22 cellular contexts compared by ENCODE assay signal in the genomic region with DNA sequence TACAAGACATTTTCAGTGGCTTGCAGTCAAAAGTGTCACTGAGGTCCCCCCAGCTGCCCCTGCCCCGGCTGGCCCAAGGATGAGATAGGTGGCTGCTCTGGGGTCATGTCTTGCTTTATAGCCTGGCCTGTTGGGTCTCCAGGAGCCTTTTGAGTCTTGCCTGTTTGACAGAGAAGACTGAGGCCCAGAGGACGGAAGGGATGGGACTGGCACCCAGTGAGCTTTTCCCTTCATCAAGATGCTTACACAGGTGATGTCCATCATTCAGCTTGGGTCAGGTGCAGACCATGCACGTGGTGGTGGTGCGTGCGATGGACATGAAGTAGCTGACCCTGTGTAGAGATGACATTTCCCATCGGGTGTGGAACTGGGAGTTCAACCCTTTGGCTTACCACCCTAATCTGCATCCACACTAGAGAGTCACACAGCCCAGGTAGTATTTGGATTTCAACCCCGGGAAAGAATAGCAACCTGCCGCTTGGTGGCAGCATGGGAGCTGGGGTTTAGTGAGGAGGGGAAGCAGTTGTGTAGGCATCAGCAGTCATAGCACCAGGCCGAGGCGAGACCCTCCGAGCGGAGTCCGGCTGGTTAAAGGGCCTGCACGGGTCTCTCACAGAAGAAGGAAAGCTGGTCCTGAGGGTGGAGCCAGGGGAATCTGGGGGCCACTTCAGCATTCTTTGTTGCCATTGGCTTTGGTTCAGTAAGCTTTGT. TPM values are rescaled to one million over a fixed set of nuclear protein-coding genes. Genes with fewer than 3 reads are reported as not detected.
DNase-seq lines count a peak whose midpoint lies in the region; ATAC-seq and TF ChIP-seq lines count a peak whose summit lies in the region.
"Had no signal": no experiment of that assay in that cellular context is flagged by ENCODE, and none has a peak within 500 bp of the region (broad histone marks: within the 10 kb centered on the region; RNA-seq: fewer than 3 reads in every experiment).

No MANE protein-coding gene starts in this region.

- H3K4me3 Mint-ChIP-seq in activated CD8-positive, alpha-beta T cell treated with anti-CD3 and anti-CD28 coated beads, Interleukin-2, amount 10 ng/mL, durations not matched to agents 7 days and 5 days = no peak overlapping the region
- no peak overlapping the region for H3K4me3 Mint-ChIP-seq in activated CD8-positive, alpha-beta T cell treated with anti-CD3 and anti-CD28 coated beads for 36 hours
- peak overlapping the region; percentile 57 for H3K4me3 Mint-ChIP-seq in neural crest cell
- H3K4me3 Mint-ChIP-seq in CD4-positive, alpha-beta T cell = no peak overlapping the region
- H3K4me3 Mint-ChIP-seq: activated naive CD4-positive, alpha-beta T cell treated with anti-CD3 and anti-CD28 coated beads, Interleukin-2, amount 50 U/mL, for 24 hours; nephron had no signal

- peak overlapping the region; percentile 3 for H3K27ac Mint-ChIP-seq in activated CD8-positive, alpha-beta T cell treated with anti-CD3 and anti-CD28 coated beads, Interleukin-2, amount 10 ng/mL, durations not matched to agents 7 days and 5 days
- no peak overlapping the region for H3K27ac Mint-ChIP-seq in activated CD8-positive, alpha-beta T cell treated with anti-CD3 and anti-CD28 coated beads for 36 hours
- H3K27ac Mint-ChIP-seq in neural crest cell (ENCODE audit: unreplicated experiment) = no peak overlapping the region
- no peak overlapping the region for H3K27ac Mint-ChIP-seq in CD4-positive, alpha-beta T cell
- H3K27ac Mint-ChIP-seq: nephron had no signal

- no peak for ATAC-seq in activated CD8-positive, alpha-beta T cell treated with anti-CD3 and anti-CD28 coated beads, Interleukin-2, amount 10 ng/mL, durations not matched to agents 7 days and 5 days
- no peak for ATAC-seq in activated CD8-positive, alpha-beta T cell treated with anti-CD3 and anti-CD28 coated beads for 36 hours
- ATAC-seq in CD4-positive, alpha-beta T cell (ENCODE audit: poor library complexity) = no peak

- TF ChIP-seq CTCF in activated CD8-positive, alpha-beta T cell treated with anti-CD3 and anti-CD28 coated beads for 36 hours (IDR thresholded peaks at IDR 0.05) = no peak
- no peak for TF ChIP-seq CTCF in neural crest cell (conservative IDR thresholded peaks at IDR 0.05)
- TF ChIP-seq CTCF in BE2C (IDR thresholded peaks at IDR 0.05; ENCODE audit: low read depth, low read length) = no peak
- no peak for TF ChIP-seq CTCF in CD4-positive, alpha-beta T cell (IDR thresholded peaks at IDR 0.05)

- H3K27ac ChIP-seq in caudate nucleus (ENCODE audit: low read depth, low read length) = peak overlapping the region; percentile 59
- no peak overlapping the region for H3K27ac ChIP-seq in CD4-positive, alpha-beta T cell (ENCODE audit: low read depth, low read length)
- H3K27ac ChIP-seq: prostate gland had no signal

- no peak for DNase-seq in activated CD8-positive, alpha-beta T cell treated with anti-CD3 and anti-CD28 coated beads, Interleukin-2, amount 10 ng/mL, durations not matched to agents 7 days and 5 days
- DNase-seq in activated CD8-positive, alpha-beta T cell treated with anti-CD3 and anti-CD28 coated beads for 36 hours = no peak
- peak in 1 of 61 donors; percentile 37 for DNase-seq in caudate nucleus (lab: John Stamatoyannopoulos, UW)
- DNase-seq in neural crest cell (ENCODE audit: low read depth, low spot score) = no peak
- DNase-seq in ureter (ENCODE audit: low spot score) = peak; percentile 40
- DNase-seq in BE2C = no peak
- DNase-seq in anterior cingulate cortex (lab: John Stamatoyannopoulos, UW) = no peak
- no peak for DNase-seq in CD4-positive, alpha-beta T cell
- DNase-seq: 8988T; activated CD4-positive, CD25-positive, alpha-beta regulatory T cell; activated T-cell treated with anti-CD3 and anti-CD28 coated beads, Interleukin-2, amount 50 U/mL, for 48 hours; central memory CD4-positive, alpha-beta T cell; DND-41; foreskin melanocyte; hippocampal formation; NCI-H1092 treated with DMSO at 0.1 percent for 48 hours; NCI-H510A; SK-N-SH; testis had no signal

- no peaks in the 10 kb centered on the region for H3K9me3 ChIP-seq in BE2C
- no peaks in the 10 kb centered on the region for H3K9me3 ChIP-seq in CD4-positive, alpha-beta T cell (ENCODE audit: control insufficient read depth, low read length)
- H3K9me3 ChIP-seq: prostate gland, SK-N-SH, testis had no signal

- H3K9me3 Mint-ChIP-seq in activated CD8-positive, alpha-beta T cell treated with anti-CD3 and anti-CD28 coated beads, Interleukin-2, amount 10 ng/mL, durations not matched to agents 7 days and 5 days (ENCODE audit: insufficient read depth) = no peaks in the 10 kb centered on the region
- H3K9me3 Mint-ChIP-seq in activated CD8-positive, alpha-beta T cell treated with anti-CD3 and anti-CD28 coated beads for 36 hours = no peaks in the 10 kb centered on the region
- no peaks in the 10 kb centered on the region for H3K9me3 Mint-ChIP-seq in neural crest cell
- H3K9me3 Mint-ChIP-seq in CD4-positive, alpha-beta T cell = no peaks in the 10 kb centered on the region
- H3K9me3 Mint-ChIP-seq: activated naive CD4-positive, alpha-beta T cell treated with anti-CD3 and anti-CD28 coated beads, Interleukin-2, amount 50 U/mL, for 24 hours; nephron had no signal

- intact Hi-C loops in activated CD8-positive, alpha-beta T cell treated with anti-CD3 and anti-CD28 coated beads for 36 hours (cut with micrococcal nuclease) = no loop called here
- intact Hi-C loops in CD4-positive, alpha-beta T cell (cut with DNase I, micrococcal nuclease) = no loop called here

- H3K27me3 Mint-ChIP-seq in activated CD8-positive, alpha-beta T cell treated with anti-CD3 and anti-CD28 coated beads, Interleukin-2, amount 10 ng/mL, durations not matched to agents 7 days and 5 days (ENCODE audit: low read depth) = no peaks in the 10 kb centered on the region
- H3K27me3 Mint-ChIP-seq in activated CD8-positive, alpha-beta T cell treated with anti-CD3 and anti-CD28 coated beads for 36 hours = no peaks in the 10 kb centered on the region
- H3K27me3 Mint-ChIP-seq in neural crest cell (ENCODE audit: low read depth) = no peaks in the 10 kb centered on the region
- H3K27me3 Mint-ChIP-seq in CD4-positive, alpha-beta T cell = no peaks in the 10 kb centered on the region
- H3K27me3 Mint-ChIP-seq: activated naive CD4-positive, alpha-beta T cell treated with anti-CD3 and anti-CD28 coated beads, Interleukin-2, amount 50 U/mL, for 24 hours had no signal

- H3K4me1 Mint-ChIP-seq in activated CD8-positive, alpha-beta T cell treated with anti-CD3 and anti-CD28 coated beads, Interleukin-2, amount 10 ng/mL, durations not matched to agents 7 days and 5 days (ENCODE audit: low read depth) = peaks cover 3% of the 10 kb centered on the region
- H3K4me1 Mint-ChIP-seq in activated CD8-positive, alpha-beta T cell treated with anti-CD3 and anti-CD28 coated beads for 36 hours (ENCODE audit: low read depth) = no peaks in the 10 kb centered on the region
- H3K4me1 Mint-ChIP-seq in neural crest cell = peaks cover 4% of the 10 kb centered on the region
- H3K4me1 Mint-ChIP-seq in CD4-positive, alpha-beta T cell (ENCODE audit: low read depth) = no peaks in the 10 kb centered on the region

- H3K4me3 ChIP-seq in BE2C (ENCODE audit: low read depth, low read length) = no peak overlapping the region
- H3K4me3 ChIP-seq: prostate gland, testis had no signal

- POLR2A ChIA-PET in activated CD8-positive, alpha-beta T cell treated with anti-CD3 and anti-CD28 coated beads, Interleukin-2, amount 10 ng/mL, durations not matched to agents 7 days and 5 days (lab: Charles Lee) = interaction anchor here (1.2 kb wide), 1 partner anchor 9 kb away, joined by 3 read pairs; no protein-coding TSS in a partner anchor
- POLR2A ChIA-PET in activated CD8-positive, alpha-beta T cell treated with anti-CD3 and anti-CD28 coated beads for 36 hours (lab: Charles Lee) = interaction anchor here (0.7 to 1.6 kb wide), 4 partner anchors 13 to 150 kb away, joined by 3 read pairs; a partner anchor contains a TSS
- POLR2A ChIA-PET in CD4-positive, alpha-beta T cell (lab: Charles Lee) = no interaction called here

- H3K36me3 Mint-ChIP-seq in activated CD8-positive, alpha-beta T cell treated with anti-CD3 and anti-CD28 coated beads, Interleukin-2, amount 10 ng/mL, durations not matched to agents 7 days and 5 days (ENCODE audit: low read depth) = peaks cover 16% of the 10 kb centered on the region
- peaks cover 3% of the 10 kb centered on the region for H3K36me3 Mint-ChIP-seq in activated CD8-positive, alpha-beta T cell treated with anti-CD3 and anti-CD28 coated beads for 36 hours (ENCODE audit: low read depth)
- H3K36me3 Mint-ChIP-seq in neural crest cell (ENCODE audit: low read depth) = peaks cover 8% of the 10 kb centered on the region
- H3K36me3 Mint-ChIP-seq in CD4-positive, alpha-beta T cell (ENCODE audit: low read depth) = peaks cover 43% of the 10 kb centered on the region

- CTCF ChIA-PET in activated CD8-positive, alpha-beta T cell treated with anti-CD3 and anti-CD28 coated beads, Interleukin-2, amount 10 ng/mL, durations not matched to agents 7 days and 5 days (lab: Charles Lee) = interaction anchor here (1.1 to 3.3 kb wide), 3 partner anchors 9 to 10 kb away, joined by 3 to 13 read pairs (median 3); no protein-coding TSS in a partner anchor
- CTCF ChIA-PET in activated CD8-positive, alpha-beta T cell treated with anti-CD3 and anti-CD28 coated beads for 36 hours (lab: Charles Lee) = interaction anchor here (1.6 to 3.6 kb wide), 2 partner anchors 8 to 10 kb away, joined by 4 to 17 read pairs; no protein-coding TSS in a partner anchor
- CTCF ChIA-PET in CD4-positive, alpha-beta T cell (lab: Charles Lee) = interaction anchor here (1.6 kb wide), 1 partner anchor 10 kb away, joined by 4 read pairs; no protein-coding TSS in a partner anchor

- peaks cover 4% of the 10 kb centered on the region; the same call in 1 of the 2 replicates for H3K4me1 ChIP-seq in BE2C

- peaks cover 30% of the 10 kb centered on the region for H3K36me3 ChIP-seq in BE2C
- H3K36me3 ChIP-seq: prostate gland had no signal

- H3K27me3 ChIP-seq in BE2C = no peaks in the 10 kb centered on the region
- H3K27me3 ChIP-seq in CD4-positive, alpha-beta T cell (ENCODE audit: control insufficient read depth, insufficient read depth, low read length) = no peaks in the 10 kb centered on the region
- H3K27me3 ChIP-seq: testis had no signal

RNA-seq across cellular contexts. Expression of a gene that starts 12.2 kb away (rescaled TPM):
- total RNA-seq in activated CD8-positive, alpha-beta T cell treated with anti-CD3 and anti-CD28 coated beads, Interleukin-2, amount 10 ng/mL, durations not matched to agents 7 days and 5 days = 1 to 10 TPM; 2.2 to 2.7 TPM
- total RNA-seq in activated CD8-positive, alpha-beta T cell treated with anti-CD3 and anti-CD28 coated beads for 36 hours = 1 to 10 TPM; 5.8 to 9.1 TPM
- total RNA-seq in neural crest cell (961 and 996 TPM in 2 replicates), ureter (310 TPM)
- polyA plus RNA-seq in BE2C (2012; ENCODE audit: insufficient read depth, insufficient read length, low read depth) = 1,667 TPM
- 1 to 10 TPM; 5.8 to 6.6 TPM for total RNA-seq in CD4-positive, alpha-beta T cell

RNA-seq across cellular contexts. Expression of a gene that starts 18.5 kb away (rescaled TPM):
- total RNA-seq in activated CD8-positive, alpha-beta T cell treated with anti-CD3 and anti-CD28 coated beads, Interleukin-2, amount 10 ng/mL, durations not matched to agents 7 days and 5 days = 1 to 10 TPM; 8.5 to 8.8 TPM
- 1 to 10 TPM; 9.9 TPM for total RNA-seq in activated CD8-positive, alpha-beta T cell treated with anti-CD3 and anti-CD28 coated beads for 36 hours
- 10.9 and 12.5 TPM in 2 replicates for total RNA-seq in neural crest cell
- 22.4 TPM for total RNA-seq in ureter
- 137 TPM for polyA plus RNA-seq in BE2C (2012; ENCODE audit: insufficient read depth, insufficient read length, low read depth)
- 1 to 10 TPM; 9.2 to 9.8 TPM for total RNA-seq in CD4-positive, alpha-beta T cell

RNA-seq across cellular contexts. Expression of a gene that starts 52.0 kb away (rescaled TPM):
- total RNA-seq in activated CD8-positive, alpha-beta T cell treated with anti-CD3 and anti-CD28 coated beads, Interleukin-2, amount 10 ng/mL, durations not matched to agents 7 days and 5 days = 10 to 100 TPM; 31.1 to 33.2 TPM
- total RNA-seq in activated CD8-positive, alpha-beta T cell treated with anti-CD3 and anti-CD28 coated beads for 36 hours = 10 to 100 TPM; 28.8 to 29.6 TPM
- total RNA-seq in neural crest cell (32.1 and 33.5 TPM in 2 replicates), ureter (36.8 TPM)
- 54.9 TPM for polyA plus RNA-seq in BE2C (2012; ENCODE audit: insufficient read depth, insufficient read length, low read depth)
- 10 to 100 TPM; 39.4 to 40.3 TPM for total RNA-seq in CD4-positive, alpha-beta T cell

RNA-seq across cellular contexts. Expression of a gene that starts 52.3 kb away (rescaled TPM):
- total RNA-seq in activated CD8-positive, alpha-beta T cell treated with anti-CD3 and anti-CD28 coated beads, Interleukin-2, amount 10 ng/mL, durations not matched to agents 7 days and 5 days = 10 to 100 TPM; 28.3 to 34.3 TPM
- 10 to 100 TPM; 40.3 to 45.6 TPM for total RNA-seq in activated CD8-positive, alpha-beta T cell treated with anti-CD3 and anti-CD28 coated beads for 36 hours
- total RNA-seq in neural crest cell (33.7 and 37.2 TPM in 2 replicates), ureter (37.3 TPM)
- 43.8 TPM for polyA plus RNA-seq in BE2C (2012; ENCODE audit: insufficient read depth, insufficient read length, low read depth)
- total RNA-seq in CD4-positive, alpha-beta T cell = 10 to 100 TPM in 1 of 2 experiments, 1 to 10 TPM in 1; 9.1 to 10.7 TPM

Comparison
In these comparisons a context has a peak if more than half of its experiments do, and no peak if none do; other contexts are left out.
1. RNA of a gene that starts 12.2 kb away (total RNA-seq): 961 to 996 TPM in neural crest cell and 310 TPM in ureter (single experiment); 5.8 to 9.1 TPM in activated CD8-positive, alpha-beta T cell treated with anti-CD3 and anti-CD28 coated beads for 36 hours, 5.8 to 6.6 TPM in CD4-positive, alpha-beta T cell and 2.2 to 2.7 TPM in activated CD8-positive, alpha-beta T cell treated with anti-CD3 and anti-CD28 coated beads, Interleukin-2, amount 10 ng/mL, durations not matched to agents 7 days and 5 days; every median in the first group is over 10 times any median in the second.